Comparison of ENCODE assay signal across 16 cellular contexts in genomic region chr6:38024908-38025307, GRCh38.
DNase-seq lines count a peak whose midpoint lies in the region; TF ChIP-seq lines count a peak whose summit lies in the region.
"Had no signal": no experiment of that assay in that cellular context is flagged by ENCODE, and none has a peak within 500 bp of the region (broad histone marks: within the 10 kb centered on the region; RNA-seq: fewer than 3 reads in every experiment).

No MANE protein-coding gene starts in this region.

- TF ChIP-seq CTCF in ascending aorta (IDR thresholded peaks at IDR 0.05) = no peak

- H3K36me3 ChIP-seq in ascending aorta = no peaks in the 10 kb centered on the region
- H3K36me3 ChIP-seq: HAP-1 had no signal

- H3K4me1 ChIP-seq in ascending aorta = no peaks in the 10 kb centered on the region

- no peak overlapping the region for H3K4me3 ChIP-seq in ascending aorta
- H3K4me3 ChIP-seq: GM23248, HAP-1 had no signal

- no peaks in the 10 kb centered on the region for H3K27me3 ChIP-seq in ascending aorta

- peaks cover 0 to 5% of the 10 kb centered on the region in 2 donors for H3K9me3 ChIP-seq in ascending aorta
- H3K9me3 ChIP-seq: HAP-1 had no signal

- intact Hi-C loops in ascending aorta (cut with DNase I) = no loop called here

- no peak overlapping the region for H3K27ac ChIP-seq in ascending aorta
- H3K27ac ChIP-seq: GM23248 had no signal

- DNase-seq in HS-27A (ENCODE audit: low read depth) (peak; percentile 27), dedifferentiated amniotic fluid mesenchymal stem cell (ENCODE audit: extremely low spot score) (peak; percentile 43), foreskin melanocyte (peak; percentile 45), glomerular visceral epithelial cell (ENCODE audit: extremely low spot score) (no peak), NCI-H1092 (lab: John Stamatoyannopoulos, UW) (no peak), ascending aorta (ENCODE audit: low spot score in 2 of 2) (no peak), putamen (ENCODE audit: low spot score) (no peak)
- DNase-seq: DMS79, NCI-H1105 treated with DMSO at 0.1 percent for 48 hours, NCI-H1694, NCI-H2107, NCI-H2227 treated with DMSO at 0.1 percent for 48 hours, NCI-H510A treated with DMSO at 0.1 percent for 48 hours, NCI-H774 had no signal

Comparison
In these comparisons a context has a peak if more than half of its experiments do, and no peak if none do; other contexts are left out.
1. DNase-seq: peak in HS-27A (single experiment), dedifferentiated amniotic fluid mesenchymal stem cell (single experiment) and foreskin melanocyte (single experiment); none in glomerular visceral epithelial cell (single experiment), NCI-H1092 (single experiment), ascending aorta (0 of 2) and putamen (single experiment).